7 cellular contexts compared by ENCODE assay signal in genomic region chr12:15910864-15911696, GRCh38. TPM values are rescaled to one million over a fixed set of nuclear protein-coding genes. Genes with fewer than 3 reads are reported as not detected.
DNase-seq lines count a peak whose midpoint lies in the region; ATAC-seq, FAIRE-seq and TF ChIP-seq lines count a peak whose summit lies in the region.

Gene DERA (plus strand): TSS chr12:15911332. CDS start chr12:15911384, 52 bp downstream.

- H4K20me1 ChIP-seq in astrocyte (ENCODE audit: insufficient read depth, low read length): no peaks in the 10 kb centered on the region
- H4K20me1 ChIP-seq in hepatocyte (ENCODE audit: insufficient read depth, poor library complexity, severe bottlenecking): no peaks in the 10 kb centered on the region

- H3K79me2 ChIP-seq in astrocyte (ENCODE audit: insufficient read depth, low read length): peaks cover 12% of the 10 kb centered on the region
- peaks cover 37% of the 10 kb centered on the region for H3K79me2 ChIP-seq in hepatocyte

- H3K27ac Mint-ChIP-seq in T-helper 2 cell treated with Interferon-gamma antibody and Interleukin-4, amounts not matched to agents 5 μg/mL and 100 μg/mL, for 36 hours: peak within 1 kb of the TSS; percentile 91
- peak within 1 kb of the TSS; percentile 89 for H3K27ac Mint-ChIP-seq in astrocyte (ENCODE audit: unreplicated experiment)

- peak; percentile 97 for ATAC-seq in HG02763 (IDR thresholded peaks at IDR 0.05; ENCODE audit: unreplicated experiment)

- no peaks in the 10 kb centered on the region for H3K9me3 Mint-ChIP-seq in T-helper 2 cell treated with Interferon-gamma antibody and Interleukin-4, amounts not matched to agents 5 μg/mL and 100 μg/mL, for 36 hours
- no peaks in the 10 kb centered on the region for H3K9me3 Mint-ChIP-seq in astrocyte (ENCODE audit: unreplicated experiment)

- TF ChIP-seq CTCF in astrocyte (IDR thresholded peaks at IDR 0.05; ENCODE audit: insufficient read depth, low read depth, low read length) (no peak), hepatocyte (IDR thresholded peaks at IDR 0.05; ENCODE audit: poor library complexity) (no peak), retinal pigment epithelial cell (conservative IDR thresholded peaks at IDR 0.05; ENCODE audit: low read depth, low read length) (no peak)

- under 1% methylated on average over 49 of the region's 59 CpGs for WGBS in hepatocyte (ENCODE audit: low lambda C conversion rate, missing lambda C conversion rate)

- H3K4me1 ChIP-seq in astrocyte (ENCODE audit: insufficient read depth, low read length) (peaks cover 3% of the 10 kb centered on the region), hepatocyte (ENCODE audit: insufficient read depth) (peaks cover 11% of the 10 kb centered on the region)

- H2AFZ ChIP-seq in astrocyte (ENCODE audit: low read depth, low read length): peak within 1 kb of the TSS; percentile 80
- peak within 1 kb of the TSS; percentile 87 for H2AFZ ChIP-seq in hepatocyte

- peak within 1 kb of the TSS; percentile 80 for H3K4me3 ChIP-seq in astrocyte (ENCODE audit: insufficient read depth, low read depth, low read length)
- H3K4me3 ChIP-seq in hepatocyte: peak within 1 kb of the TSS; percentile 62
- H3K4me3 ChIP-seq in retinal pigment epithelial cell (ENCODE audit: low read length): peak within 1 kb of the TSS; percentile 73

- H3K9ac ChIP-seq in astrocyte (ENCODE audit: low read length): peak within 1 kb of the TSS; percentile 94

- H3K27me3 ChIP-seq in astrocyte (ENCODE audit: insufficient read depth, low read length) (no peaks in the 10 kb centered on the region), hepatocyte (no peaks in the 10 kb centered on the region)

- H3K4me1 Mint-ChIP-seq in T-helper 2 cell treated with Interferon-gamma antibody and Interleukin-4, amounts not matched to agents 5 μg/mL and 100 μg/mL, for 36 hours (ENCODE audit: low read depth): peaks cover 15% of the 10 kb centered on the region
- peaks cover 7% of the 10 kb centered on the region for H3K4me1 Mint-ChIP-seq in astrocyte (ENCODE audit: low read depth, unreplicated experiment)

- no peak for FAIRE-seq in astrocyte (lab: Jason Lieb, UNC)

- H3K9me3 ChIP-seq in astrocyte (ENCODE audit: insufficient read depth, low read depth, low read length) (no peaks in the 10 kb centered on the region), hepatocyte (ENCODE audit: low read depth) (no peaks in the 10 kb centered on the region)

- H3K36me3 ChIP-seq in astrocyte (ENCODE audit: insufficient read depth, low read length): peaks cover 2% of the 10 kb centered on the region
- no peaks in the 10 kb centered on the region for H3K36me3 ChIP-seq in hepatocyte (replicated peaks; ENCODE audit: insufficient read depth, low read depth)

- peak within 1 kb of the TSS; percentile 94 for H3K4me2 ChIP-seq in astrocyte (ENCODE audit: low read length)
- peak within 1 kb of the TSS; percentile 80 for H3K4me2 ChIP-seq in hepatocyte

- peak; percentile 83 to 96 (median 94) for DNase-seq in NCI-H1417 (lab: John Stamatoyannopoulos, UW)
- peak; percentile 64 for DNase-seq in T-helper 2 cell treated with Interferon-gamma antibody and Interleukin-4, amounts not matched to agents 5 μg/mL and 100 μg/mL, for 36 hours (ENCODE audit: low spot score)
- peak; percentile 54 for DNase-seq in astrocyte (ENCODE audit: low read depth)
- DNase-seq in hepatocyte (ENCODE audit: low spot score): peak; percentile 90
- DNase-seq in retinal pigment epithelial cell (ENCODE audit: low read depth): no peak

- peak; percentile 89 for TF ChIP-seq POLR2A in GM15510 (IDR thresholded peaks at IDR 0.05; ENCODE audit: borderline replicate concordance, extremely low read depth, insufficient read length)

- peak within 1 kb of the TSS; percentile 93 for H3K4me3 Mint-ChIP-seq in T-helper 2 cell treated with Interferon-gamma antibody and Interleukin-4, amounts not matched to agents 5 μg/mL and 100 μg/mL, for 36 hours
- peak within 1 kb of the TSS; percentile 93 for H3K4me3 Mint-ChIP-seq in astrocyte (ENCODE audit: unreplicated experiment)

- H3K27ac ChIP-seq in astrocyte (ENCODE audit: low read depth, low read length) (peak within 1 kb of the TSS; percentile 91), hepatocyte (peak within 1 kb of the TSS; percentile 95)

- H3K36me3 Mint-ChIP-seq in T-helper 2 cell treated with Interferon-gamma antibody and Interleukin-4, amounts not matched to agents 5 μg/mL and 100 μg/mL, for 36 hours (ENCODE audit: low read depth): peaks cover 1% of the 10 kb centered on the region
- no peaks in the 10 kb centered on the region for H3K36me3 Mint-ChIP-seq in astrocyte (ENCODE audit: low read depth, unreplicated experiment)

- no peaks in the 10 kb centered on the region for H3K27me3 Mint-ChIP-seq in T-helper 2 cell treated with Interferon-gamma antibody and Interleukin-4, amounts not matched to agents 5 μg/mL and 100 μg/mL, for 36 hours (ENCODE audit: low read depth)
- H3K27me3 Mint-ChIP-seq in astrocyte (ENCODE audit: low read depth, unreplicated experiment): no peaks in the 10 kb centered on the region

- no peaks in the 10 kb centered on the region for H3K9me2 ChIP-seq in hepatocyte (replicated peaks; ENCODE audit: insufficient read depth)

RNA-seq across cellular contexts. Expression of gene DERA, which starts in this region (rescaled TPM):
- total RNA-seq in astrocyte (30.0 and 40.1 TPM in 2 replicates), hepatocyte (64.7 and 66.2 TPM in 2 replicates)
- polyA plus RNA-seq in hepatocyte: 50.6 and 57.2 TPM in 2 replicates
